ENCODE assay signal across 8 cellular contexts in the genomic region with DNA sequence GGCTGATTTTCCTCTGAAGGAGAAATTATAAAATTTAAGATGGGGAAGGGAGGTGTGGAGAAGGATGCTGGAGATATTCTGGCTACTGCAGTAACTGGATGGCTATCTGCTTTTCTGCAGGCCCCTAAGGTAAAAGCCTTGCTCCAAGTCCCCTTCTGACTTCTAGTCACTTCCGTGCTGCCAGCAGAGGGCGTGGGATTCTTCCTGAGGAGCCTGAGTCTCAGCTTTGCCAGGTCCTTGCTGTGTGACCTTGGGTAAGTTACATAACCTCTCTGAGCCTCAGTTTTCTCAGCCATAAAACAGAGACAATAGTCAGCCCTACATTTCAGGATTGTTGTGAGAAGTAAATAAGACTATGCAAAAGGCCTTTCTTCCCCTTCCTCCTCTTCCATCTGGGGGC. TPM values are rescaled to one million over a fixed set of nuclear protein-coding genes. Genes with fewer than 3 reads are reported as not detected.
DNase-seq lines count a peak whose midpoint lies in the region; FAIRE-seq and TF ChIP-seq lines count a peak whose summit lies in the region.

No MANE protein-coding gene starts in this region.

- TF ChIP-seq CTCF in H9 (conservative IDR thresholded peaks at IDR 0.05), result peak; percentile 74

- H2AK5ac ChIP-seq in H9 (ENCODE audit: insufficient read length, low read length), result no peak overlapping the region

- peaks cover 14% of the 10 kb centered on the region; the same call in 1 of the 2 replicates for H3K4me1 ChIP-seq in H9 (ENCODE audit: insufficient read depth, low read length)

- peaks cover 6% of the 10 kb centered on the region for H3K23me2 ChIP-seq in H9 (ENCODE audit: insufficient read length, low read depth, low read length, poor library complexity, severe bottlenecking)

- no peak overlapping the region for H2BK12ac ChIP-seq in H9 (ENCODE audit: insufficient read length, low read depth, low read length)

- H3K4me1 Mint-ChIP-seq in H9, result peaks cover 42% of the 10 kb centered on the region in 2 experiments
- no peaks in the 10 kb centered on the region for H3K4me1 Mint-ChIP-seq in activated CD4-positive, alpha-beta T cell treated with anti-CD3 and anti-CD28 coated beads, Interleukin-2, amount 10 ng/mL, durations not matched to agents 24 days and 14 days

- no peak for FAIRE-seq in GM12892 (lab: Jason Lieb, UNC)

- H3K36me3 Mint-ChIP-seq in H9 (ENCODE audit: insufficient read depth in 1 of 3, low read depth in 3 of 3), result no peaks in the 10 kb centered on the region
- H3K36me3 Mint-ChIP-seq in activated CD4-positive, alpha-beta T cell treated with anti-CD3 and anti-CD28 coated beads, Interleukin-2, amount 10 ng/mL, durations not matched to agents 24 days and 14 days (ENCODE audit: low read depth), result no peaks in the 10 kb centered on the region

- no peak overlapping the region for H4K91ac ChIP-seq in H9 (ENCODE audit: insufficient read length, low read depth, low read length)

- H3K27ac ChIP-seq in H9 (ENCODE audit: insufficient read length, low read depth, low read length), result no peak overlapping the region

- no peaks in the 10 kb centered on the region for H4K20me1 ChIP-seq in H9 (ENCODE audit: control insufficient read depth, insufficient read depth, insufficient read length)

- no peaks in the 10 kb centered on the region for H3K79me2 ChIP-seq in H9 (ENCODE audit: insufficient read depth, low read length)

- no peaks in the 10 kb centered on the region for H3K27me3 ChIP-seq in H9 (ENCODE audit: insufficient read depth, low read length)

- H3K4me3 Mint-ChIP-seq in H9, result peak overlapping the region in 1 of 2 experiments; percentile 81; a peak in 3 of 5 replicates
- no peak overlapping the region for H3K4me3 Mint-ChIP-seq in activated CD4-positive, alpha-beta T cell treated with anti-CD3 and anti-CD28 coated beads, Interleukin-2, amount 10 ng/mL, durations not matched to agents 24 days and 14 days

- no peak overlapping the region for H2BK5ac ChIP-seq in H9 (ENCODE audit: insufficient read length, low read length)

- H3K9ac ChIP-seq in H9 (ENCODE audit: extremely low read depth, insufficient read length, low read length), result no peak overlapping the region

- H3K27me3 Mint-ChIP-seq in H9 (ENCODE audit: low read depth), result no peaks in the 10 kb centered on the region
- peaks cover 3% of the 10 kb centered on the region for H3K27me3 Mint-ChIP-seq in activated CD4-positive, alpha-beta T cell treated with anti-CD3 and anti-CD28 coated beads, Interleukin-2, amount 10 ng/mL, durations not matched to agents 24 days and 14 days

- H3K18ac ChIP-seq in H9 (ENCODE audit: insufficient read length, low read depth, low read length), result no peak overlapping the region

- no peak overlapping the region for H3T11ph ChIP-seq in H9 (ENCODE audit: low read length)

- no CpG with 5 or more reads among the region's 2 CpGs for WGBS in H9 (ENCODE audit: extremely low coverage, insufficient read length, low lambda C conversion rate)

- peak overlapping the region in 2 of 3 experiments; percentile 83 to 85; a peak in 4 of 7 replicates for H3K27ac Mint-ChIP-seq in H9
- no peak overlapping the region for H3K27ac Mint-ChIP-seq in activated CD4-positive, alpha-beta T cell treated with anti-CD3 and anti-CD28 coated beads, Interleukin-2, amount 10 ng/mL, durations not matched to agents 24 days and 14 days

- H3K14ac ChIP-seq in H9 (ENCODE audit: insufficient read depth, low read length), result no peak overlapping the region

- no peak for TF ChIP-seq POLR2A in GM12892 (IDR thresholded peaks at IDR 0.05; ENCODE audit: low read depth, low read length)

- H3K79me1 ChIP-seq in H9 (ENCODE audit: insufficient read depth, low read depth, low read length, poor library complexity, severe bottlenecking), result no peaks in the 10 kb centered on the region

- H4K8ac ChIP-seq in H9 (replicated peaks; ENCODE audit: insufficient read length, low read depth, low read length), result no peak overlapping the region

- H2BK15ac ChIP-seq in H9 (ENCODE audit: low read depth, low read length), result no peak overlapping the region

- H2BK20ac ChIP-seq in H9 (ENCODE audit: low read depth, low read length, poor library complexity, severe bottlenecking), result no peak overlapping the region

- no peak overlapping the region for H3K23ac ChIP-seq in H9 (ENCODE audit: insufficient read length, low read depth, low read length)

- no peak overlapping the region for H3K56ac ChIP-seq in H9 (ENCODE audit: insufficient read length, low read depth, low read length)

- H3K4ac ChIP-seq in H9 (ENCODE audit: low read depth, low read length), result no peak overlapping the region

- H2BK120ac ChIP-seq in H9 (ENCODE audit: low read depth, low read length, poor library complexity, severe bottlenecking), result no peak overlapping the region

- no peak overlapping the region for H3K4me2 ChIP-seq in H9 (ENCODE audit: insufficient read depth, insufficient read length, low read length)

- intact Hi-C loops in activated CD4-positive, alpha-beta T cell treated with anti-CD3 and anti-CD28 coated beads, Interleukin-2, amount 10 ng/mL, durations not matched to agents 24 days and 14 days (cut with micrococcal nuclease), result loop anchor here (1.0 kb wide), 1 partner anchor 91 kb away; no protein-coding TSS in a partner anchor

- H3K9me3 Mint-ChIP-seq in H9, result no peaks in the 10 kb centered on the region; a peak in 1 of 5 replicates
- no peaks in the 10 kb centered on the region for H3K9me3 Mint-ChIP-seq in activated CD4-positive, alpha-beta T cell treated with anti-CD3 and anti-CD28 coated beads, Interleukin-2, amount 10 ng/mL, durations not matched to agents 24 days and 14 days

- H4K5ac ChIP-seq in H9 (ENCODE audit: insufficient read length, low read depth, low read length), result no peak overlapping the region

- no peak overlapping the region for H2AFZ ChIP-seq in H9 (ENCODE audit: low read length)

- DNase-seq in COLO829 (ENCODE audit: low spot score) (peak; percentile 33), H9 (peak; percentile 87), kidney tubule cell (ENCODE audit: low spot score) (peak; percentile 33), activated gamma-delta T cell (lab: John Stamatoyannopoulos, UW) (no peak), GF-D8 (lab: John Stamatoyannopoulos, UW) (no peak), NCI-H2227 treated with DMSO at 0.1 percent for 48 hours (lab: John Stamatoyannopoulos, UW) (no peak), GM12892 (ENCODE audit: insufficient read length) (no peak)
- peak; percentile 70 for DNase-seq in activated CD4-positive, alpha-beta T cell treated with anti-CD3 and anti-CD28 coated beads, Interleukin-2, amount 10 ng/mL, durations not matched to agents 24 days and 14 days

- no peaks in the 10 kb centered on the region for H3K9me3 ChIP-seq in H9 (ENCODE audit: control insufficient read depth, low read depth, low read length)

RNA-seq across cellular contexts. Expression of a gene that starts 24.3 kb away (rescaled TPM):
- total RNA-seq in H9 (2021), result 6.1 and 7.1 TPM in 2 replicates
- 0.56 and 1.3 TPM in 2 replicates for total RNA-seq in activated CD4-positive, alpha-beta T cell treated with anti-CD3 and anti-CD28 coated beads, Interleukin-2, amount 10 ng/mL, durations not matched to agents 24 days and 14 days
- polyA plus RNA-seq in GM12892 (2012; ENCODE audit: missing spikeins), result 0.81 TPM

RNA-seq across cellular contexts. Expression of a gene that starts 49.8 kb away (rescaled TPM):
- total RNA-seq in H9 (2021), result not detected in 2 replicates
- total RNA-seq in activated CD4-positive, alpha-beta T cell treated with anti-CD3 and anti-CD28 coated beads, Interleukin-2, amount 10 ng/mL, durations not matched to agents 24 days and 14 days, result not detected in 2 replicates
- polyA plus RNA-seq in GM12892 (2012; ENCODE audit: missing spikeins), result not detected

RNA-seq across cellular contexts. Expression of a gene that starts 56.7 kb away (rescaled TPM):
- total RNA-seq in H9 (2021), result 5.1 and 7.1 TPM in 2 replicates
- total RNA-seq in activated CD4-positive, alpha-beta T cell treated with anti-CD3 and anti-CD28 coated beads, Interleukin-2, amount 10 ng/mL, durations not matched to agents 24 days and 14 days, result 10.0 and 11.9 TPM in 2 replicates
- polyA plus RNA-seq in GM12892 (2012; ENCODE audit: missing spikeins), result 14.4 TPM

RNA-seq across cellular contexts. Expression of a gene that starts 56.8 kb away (rescaled TPM):
- total RNA-seq in H9 (2021), result 60.3 and 63.6 TPM in 2 replicates
- total RNA-seq in activated CD4-positive, alpha-beta T cell treated with anti-CD3 and anti-CD28 coated beads, Interleukin-2, amount 10 ng/mL, durations not matched to agents 24 days and 14 days, result 43.4 and 44.9 TPM in 2 replicates
- 23.3 TPM for polyA plus RNA-seq in GM12892 (2012; ENCODE audit: missing spikeins)

Comparison
In these comparisons a context has a peak if more than half of its experiments do, and no peak if none do; other contexts are left out.
1. DNase-seq: peak in COLO829 (single experiment), H9 (single experiment), activated CD4-positive, alpha-beta T cell treated with anti-CD3 and anti-CD28 coated beads, Interleukin-2, amount 10 ng/mL, durations not matched to agents 24 days and 14 days (single experiment) and kidney tubule cell (single experiment); none in activated gamma-delta T cell (single experiment), GF-D8 (single experiment), NCI-H2227 treated with DMSO at 0.1 percent for 48 hours (single experiment) and GM12892 (single experiment).